In the genomic region with DNA sequence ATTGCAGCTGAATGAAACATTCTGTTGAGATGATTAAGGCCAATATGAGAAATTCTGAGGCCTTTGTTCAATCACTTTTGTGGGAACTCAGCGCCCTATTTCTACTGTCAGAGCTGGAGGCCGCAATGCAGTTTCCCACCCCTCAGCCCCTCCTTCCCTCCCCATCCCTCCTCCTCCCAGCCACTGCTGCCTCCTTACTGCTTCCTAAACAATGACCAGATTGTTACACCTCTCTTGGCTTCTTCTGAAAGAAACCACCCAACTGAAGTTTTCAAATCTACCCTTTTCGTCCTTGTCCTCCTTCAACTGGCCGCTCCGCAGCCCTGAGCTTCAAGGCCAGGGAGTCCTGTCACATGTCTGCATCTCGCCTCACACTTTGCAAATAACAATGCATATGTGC, we compare ENCODE assay signal across 25 cellular contexts. TPM values are rescaled to one million over a fixed set of nuclear protein-coding genes. Genes with fewer than 3 reads are reported as not detected.
"Had no signal": no experiment of that assay in that cellular context is flagged by ENCODE, and none has a peak within 500 bp of the region (broad histone marks: within the 10 kb centered on the region; RNA-seq: fewer than 3 reads in every experiment).

No MANE protein-coding gene starts in this region.

- H3K27me3 Mint-ChIP-seq: activated CD8-positive, alpha-beta memory T cell treated with anti-CD3 and anti-CD28 coated beads, Interleukin-2, amount 10 ng/mL, durations not matched to agents 7 days and 5 days had no signal

- ATAC-seq: activated CD8-positive, alpha-beta memory T cell treated with anti-CD3 and anti-CD28 coated beads, Interleukin-2, amount 10 ng/mL, durations not matched to agents 7 days and 5 days; activated CD8-positive, alpha-beta T cell treated with anti-CD3 and anti-CD28 coated beads, Interleukin-2, amount 10 ng/mL, durations not matched to agents 7 days and 5 days; activated naive CD4-positive, alpha-beta T cell treated with anti-CD3 and anti-CD28 coated beads, Interleukin-2, amount 50 U/mL, for 72 hours; gastrocnemius medialis; left colon; naive thymus-derived CD8-positive, alpha-beta T cell; pancreas; stimulated activated memory B cell treated with anti-CD40 and anti-IgM and Interleukin-4, amounts not matched to agents 10 μg/mL and 1 μg/mL and 100 μg/mL, for 72 hours; stimulated activated naive CD8-positive, alpha-beta T cell treated with anti-CD3 and anti-CD28 coated beads, Interleukin-15, amount 100 ng/mL, for 72 hours; T-cell had no signal

- DNase-seq: activated B cell treated with CpG ODN at 0.5 μM for 24 hours; activated CD4-positive, alpha-beta T cell treated with anti-CD3 and anti-CD28 coated beads, Interleukin-2, amount 50 U/mL, for 1 hour; activated CD8-positive, alpha-beta memory T cell treated with anti-CD3 and anti-CD28 coated beads, Interleukin-2, amount 10 ng/mL, durations not matched to agents 7 days and 5 days; activated CD8-positive, alpha-beta T cell treated with anti-CD3 and anti-CD28 coated beads, Interleukin-2, amount 10 ng/mL, durations not matched to agents 7 days and 5 days; activated T-cell treated with anti-CD3 and anti-CD28 coated beads, Interleukin-2, amount 50 U/mL, for 48 hours; cerebellar nuclear complex; dorsolateral prefrontal cortex; effector memory CD4-positive, alpha-beta T cell; gastrocnemius medialis; islet precursor cell; left colon; naive thymus-derived CD8-positive, alpha-beta T cell; pancreas; sigmoid colon; small intestine; stimulated activated CD4-positive, alpha-beta T cell treated with anti-CD3 and anti-CD28 coated beads, Interleukin-1b, Interleukin-23, amount 100 ng/mL, for 48 hours; stimulated activated CD4-positive, alpha-beta T cell treated with anti-CD3 and anti-CD28 coated beads, Interleukin-4, amount 100 ng/mL, for 4 hours; stimulated activated CD8-positive, alpha-beta memory T cell treated with anti-CD3 and anti-CD28 coated beads, Interleukin-4, amount 100 ng/mL, for 48 hours; stimulated activated naive CD8-positive, alpha-beta T cell treated with anti-CD3 and anti-CD28 coated beads, Interleukin-15, amount 100 ng/mL, for 72 hours; T-cell had no signal

- H3K27ac Mint-ChIP-seq: activated B cell treated with CpG ODN at 0.5 μM for 24 hours; activated CD8-positive, alpha-beta memory T cell treated with anti-CD3 and anti-CD28 coated beads, Interleukin-2, amount 10 ng/mL, durations not matched to agents 7 days and 5 days; activated CD8-positive, alpha-beta T cell treated with anti-CD3 and anti-CD28 coated beads, Interleukin-2, amount 10 ng/mL, durations not matched to agents 7 days and 5 days; activated naive CD4-positive, alpha-beta T cell treated with anti-CD3 and anti-CD28 coated beads, Interleukin-2, amount 50 U/mL, for 72 hours; activated T-helper 2 cell treated with anti-CD3 and anti-CD28 coated beads, Interferon-gamma antibody, Interleukin-2, Interleukin-4, amounts not matched to agents 10 μg/mL and 5 μg/mL and 100 μg/mL, durations not matched to agents 14 hours and 24 hours and 36 hours; memory B cell; naive thymus-derived CD8-positive, alpha-beta T cell; stimulated activated memory B cell treated with anti-CD40 and anti-IgM and Interleukin-4, amounts not matched to agents 10 μg/mL and 1 μg/mL and 100 μg/mL, for 72 hours; stimulated activated naive CD8-positive, alpha-beta T cell treated with anti-CD3 and anti-CD28 coated beads, Interleukin-15, amount 100 ng/mL, for 72 hours; T-cell had no signal

- H3K4me1 Mint-ChIP-seq: activated B cell treated with CpG ODN at 0.5 μM for 24 hours; memory B cell; stimulated activated memory B cell treated with anti-CD40 and anti-IgM and Interleukin-4, amounts not matched to agents 10 μg/mL and 1 μg/mL and 100 μg/mL, for 72 hours; stimulated activated naive CD8-positive, alpha-beta T cell treated with anti-CD3 and anti-CD28 coated beads, Interleukin-15, amount 100 ng/mL, for 72 hours; T-cell had no signal

- FAIRE-seq: pancreas, small intestine had no signal

- H3K36me3 Mint-ChIP-seq: activated CD8-positive, alpha-beta memory T cell treated with anti-CD3 and anti-CD28 coated beads, Interleukin-2, amount 10 ng/mL, durations not matched to agents 7 days and 5 days; activated naive CD4-positive, alpha-beta T cell treated with anti-CD3 and anti-CD28 coated beads, Interleukin-2, amount 50 U/mL, for 72 hours; memory B cell; stimulated activated memory B cell treated with anti-CD40 and anti-IgM and Interleukin-4, amounts not matched to agents 10 μg/mL and 1 μg/mL and 100 μg/mL, for 72 hours; T-cell had no signal

- H3K9me3 Mint-ChIP-seq: activated B cell treated with CpG ODN at 0.5 μM for 24 hours; activated T-helper 2 cell treated with anti-CD3 and anti-CD28 coated beads, Interferon-gamma antibody, Interleukin-2, Interleukin-4, amounts not matched to agents 10 μg/mL and 5 μg/mL and 100 μg/mL, durations not matched to agents 14 hours and 24 hours and 36 hours; stimulated activated memory B cell treated with anti-CD40 and anti-IgM and Interleukin-4, amounts not matched to agents 10 μg/mL and 1 μg/mL and 100 μg/mL, for 72 hours had no signal

- H3K4me3 Mint-ChIP-seq: activated B cell treated with CpG ODN at 0.5 μM for 24 hours; activated CD8-positive, alpha-beta memory T cell treated with anti-CD3 and anti-CD28 coated beads, Interleukin-2, amount 10 ng/mL, durations not matched to agents 7 days and 5 days; activated CD8-positive, alpha-beta T cell treated with anti-CD3 and anti-CD28 coated beads, Interleukin-2, amount 10 ng/mL, durations not matched to agents 7 days and 5 days; memory B cell; naive thymus-derived CD8-positive, alpha-beta T cell; stimulated activated memory B cell treated with anti-CD40 and anti-IgM and Interleukin-4, amounts not matched to agents 10 μg/mL and 1 μg/mL and 100 μg/mL, for 72 hours; stimulated activated naive CD8-positive, alpha-beta T cell treated with anti-CD3 and anti-CD28 coated beads, Interleukin-15, amount 100 ng/mL, for 72 hours; T-cell had no signal

RNA-seq across cellular contexts. Expression of gene MAPK4, which starts 36.7 kb away (rescaled TPM):
- total RNA-seq: activated B cell treated with CpG ODN at 0.5 μM for 24 hours; activated CD8-positive, alpha-beta memory T cell treated with anti-CD3 and anti-CD28 coated beads, Interleukin-2, amount 10 ng/mL, durations not matched to agents 7 days and 5 days; activated CD8-positive, alpha-beta T cell treated with anti-CD3 and anti-CD28 coated beads, Interleukin-2, amount 10 ng/mL, durations not matched to agents 7 days and 5 days; activated naive CD4-positive, alpha-beta T cell treated with anti-CD3 and anti-CD28 coated beads, Interleukin-2, amount 50 U/mL, for 72 hours; activated T-helper 2 cell treated with anti-CD3 and anti-CD28 coated beads, Interferon-gamma antibody, Interleukin-2, Interleukin-4, amounts not matched to agents 10 μg/mL and 5 μg/mL and 100 μg/mL, durations not matched to agents 14 hours and 24 hours and 36 hours; naive thymus-derived CD8-positive, alpha-beta T cell; T-helper 2 cell treated with Interferon-gamma antibody and Interleukin-4, amounts not matched to agents 100 ng/mL and 5 ng/mL, for 36 hours had no signal
